ENCODE assay signal across 19 cellular contexts in genomic region chr2:239353697-239354096, GRCh38.
"Had no signal": no experiment of that assay in that cellular context is flagged by ENCODE, and none has a peak within 500 bp of the region (broad histone marks: within the 10 kb centered on the region; RNA-seq: fewer than 3 reads in every experiment).

No MANE protein-coding gene starts in this region.

- H3K9me3 Mint-ChIP-seq: effector memory CD8-positive, alpha-beta T cell had no signal

- H3K27me3 Mint-ChIP-seq: dendritic cell treated with granulocyte-macrophage colony-stimulating factor and Interleukin-4, amounts not matched to agents 40 ng/mL and 50 ng/mL, for 4 days; effector memory CD8-positive, alpha-beta T cell; naive B cell had no signal

- H3K27me3 ChIP-seq: esophagus squamous epithelium, stomach, upper lobe of right lung had no signal

- DNase-seq: effector memory CD8-positive, alpha-beta T cell; esophagus squamous epithelium; foreskin fibroblast; hippocampal formation; left ventricle myocardium superior; mesenchymal stem cell; midbrain; naive B cell; psoas muscle; small intestine; stimulated activated CD4-positive, alpha-beta T cell treated with anti-CD3 and anti-CD28 coated beads, Interleukin-12 subunit alpha, Interleukin-12 subunit beta, amount 100 ng/mL, for 4 hours; stimulated activated naive CD4-positive, alpha-beta T cell; stomach; upper lobe of right lung had no signal

- ATAC-seq: effector memory CD8-positive, alpha-beta T cell; left colon; left ventricle myocardium superior; upper lobe of right lung had no signal

- H3K27ac Mint-ChIP-seq: dendritic cell treated with granulocyte-macrophage colony-stimulating factor and Interleukin-4, amounts not matched to agents 40 ng/mL and 50 ng/mL, for 4 days; effector memory CD8-positive, alpha-beta T cell; naive B cell; nephron had no signal

- H3K27ac ChIP-seq: epithelial cell of prostate, esophagus squamous epithelium, psoas muscle, upper lobe of right lung had no signal

- H3K4me3 Mint-ChIP-seq: dendritic cell treated with granulocyte-macrophage colony-stimulating factor and Interleukin-4, amounts not matched to agents 40 ng/mL and 50 ng/mL, for 4 days; effector memory CD8-positive, alpha-beta T cell; naive B cell; nephron had no signal

- H3K4me3 ChIP-seq: esophagus squamous epithelium, lung, psoas muscle, stomach, upper lobe of right lung had no signal

- H3K9me3 ChIP-seq: esophagus squamous epithelium, psoas muscle, stomach, upper lobe of right lung had no signal
